ENCODE assay signal across 2 cellular contexts in the genomic region with DNA sequence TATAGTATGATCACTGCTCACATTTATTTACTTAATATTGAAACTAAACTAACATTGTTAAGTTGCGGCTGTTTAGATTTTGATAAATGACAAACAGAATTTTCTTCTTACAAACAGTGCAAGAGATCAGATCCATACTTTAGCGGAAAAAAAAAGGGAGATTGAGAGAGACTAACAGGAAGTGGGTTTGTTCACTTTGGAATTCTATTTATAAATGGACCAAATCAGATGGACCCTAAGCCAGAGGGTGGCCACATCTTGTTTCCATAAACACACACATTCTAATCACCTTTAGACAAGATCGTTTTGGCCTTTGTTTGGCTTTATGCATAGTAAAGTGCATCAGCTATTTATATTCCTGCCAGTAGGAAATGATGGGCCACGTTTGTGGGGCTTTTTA.
TF ChIP-seq lines count a peak whose summit lies in the region.

No MANE protein-coding gene starts in this region.

TF ChIP-seq in IMR-90, 13 proteins besides CTCF, POLR2A, EP300 and RAD21 (continued from another document):
- TF ChIP-seq CHD1 (IDR thresholded peaks at IDR 0.05; ENCODE audit: low read depth, low read length): no peak
- TF ChIP-seq NFE2L2 (IDR thresholded peaks at IDR 0.05; ENCODE audit: low read depth, low read length): no peak
- no peak for TF ChIP-seq RCOR1 (IDR thresholded peaks at IDR 0.05; ENCODE audit: insufficient replicate concordance, low read length)
- TF ChIP-seq, protein P1, sequence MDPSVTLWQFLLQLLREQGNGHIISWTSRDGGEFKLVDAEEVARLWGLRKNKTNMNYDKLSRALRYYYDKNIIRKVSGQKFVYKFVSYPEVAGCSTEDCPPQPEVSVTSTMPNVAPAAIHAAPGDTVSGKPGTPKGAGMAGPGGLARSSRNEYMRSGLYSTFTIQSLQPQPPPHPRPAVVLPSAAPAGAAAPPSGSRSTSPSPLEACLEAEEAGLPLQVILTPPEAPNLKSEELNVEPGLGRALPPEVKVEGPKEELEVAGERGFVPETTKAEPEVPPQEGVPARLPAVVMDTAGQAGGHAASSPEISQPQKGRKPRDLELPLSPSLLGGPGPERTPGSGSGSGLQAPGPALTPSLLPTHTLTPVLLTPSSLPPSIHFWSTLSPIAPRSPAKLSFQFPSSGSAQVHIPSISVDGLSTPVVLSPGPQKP (IDR thresholded peaks at IDR 0.05; ENCODE audit: borderline replicate concordance, low read depth, low read length): no peak
- TF ChIP-seq MAFK (IDR thresholded peaks at IDR 0.05; ENCODE audit: low read depth, low read length): no peak
- TF ChIP-seq BHLHE40 (IDR thresholded peaks at IDR 0.05; ENCODE audit: low read depth, low read length): no peak
- no peak for TF ChIP-seq MAZ (IDR thresholded peaks at IDR 0.05; ENCODE audit: borderline replicate concordance, low read depth, low read length)
- no peak for TF ChIP-seq SMC3 (IDR thresholded peaks at IDR 0.05; ENCODE audit: low read depth, low read length)

TF ChIP-seq in HEK293T, 16 proteins besides CTCF, POLR2A, EP300 and RAD21 (continued from another document):
- TF ChIP-seq, protein P2, sequence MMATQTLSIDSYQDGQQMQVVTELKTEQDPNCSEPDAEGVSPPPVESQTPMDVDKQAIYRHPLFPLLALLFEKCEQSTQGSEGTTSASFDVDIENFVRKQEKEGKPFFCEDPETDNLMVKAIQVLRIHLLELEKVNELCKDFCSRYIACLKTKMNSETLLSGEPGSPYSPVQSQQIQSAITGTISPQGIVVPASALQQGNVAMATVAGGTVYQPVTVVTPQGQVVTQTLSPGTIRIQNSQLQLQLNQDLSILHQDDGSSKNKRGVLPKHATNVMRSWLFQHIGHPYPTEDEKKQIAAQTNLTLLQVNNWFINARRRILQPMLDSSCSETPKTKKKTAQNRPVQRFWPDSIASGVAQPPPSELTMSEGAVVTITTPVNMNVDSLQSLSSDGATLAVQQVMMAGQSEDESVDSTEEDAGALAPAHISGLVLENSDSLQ (IDR thresholded peaks at IDR 0.05): no peak
- TF ChIP-seq ZNF384 (IDR thresholded peaks at IDR 0.05): no peak
- no peak for TF ChIP-seq L3MBTL2 (conservative IDR thresholded peaks at IDR 0.05)
- TF ChIP-seq NFRKB (IDR thresholded peaks at IDR 0.05): no peak
- TF ChIP-seq LEF1 (IDR thresholded peaks at IDR 0.05; ENCODE audit: borderline replicate concordance): no peak
- no peak for TF ChIP-seq FOXM1 (IDR thresholded peaks at IDR 0.05; ENCODE audit: borderline replicate concordance)
TF ChIP-seq in HEK293T: peak in this region for 0.
